ENCODE assay signal across 11 cellular contexts in genomic region chr12:21111733-21112132, GRCh38. TPM values are rescaled to one million over a fixed set of nuclear protein-coding genes. Genes with fewer than 3 reads are reported as not detected.
"Had no signal": no experiment of that assay in that cellular context is flagged by ENCODE, and none has a peak within 500 bp of the region (broad histone marks: within the 10 kb centered on the region; RNA-seq: fewer than 3 reads in every experiment).

No MANE protein-coding gene starts in this region.

- H3K4me1 ChIP-seq: HAP-1 had no signal

- ATAC-seq: HCT116 had no signal

- H2AFZ ChIP-seq: GM23248 had no signal

- H3K9me3 ChIP-seq: HAP-1 had no signal

- DNase-seq: GM23248, GOT3, H7, HFFc6, KG1 had no signal

- H3K4me3 ChIP-seq: GM23248, HAP-1 had no signal

- H3K27ac ChIP-seq: GM23248, HL-60 had no signal

- H3K36me3 ChIP-seq: HAP-1 had no signal

- H3K9ac ChIP-seq: GM23248 had no signal

RNA-seq across cellular contexts. Expression of gene SLCO1B1, which starts 19.3 kb away (rescaled TPM):
- total RNA-seq: GM23248, H4, H7, HFFc6, HT1080 had no signal
- polyA plus RNA-seq: GM23248, IgD-negative memory B cell had no signal
